ENCODE assay signal across 11 cellular contexts in genomic region chr3:53677406-53677805, GRCh38.
DNase-seq lines count a peak whose midpoint lies in the region; ATAC-seq and TF ChIP-seq lines count a peak whose summit lies in the region.
"Had no signal": no experiment of that assay in that cellular context is flagged by ENCODE, and none has a peak within 500 bp of the region (broad histone marks: within the 10 kb centered on the region; RNA-seq: fewer than 3 reads in every experiment).

No MANE protein-coding gene starts in this region.

- no peaks in the 10 kb centered on the region for H3K9me2 ChIP-seq in Loucy (replicated peaks; ENCODE audit: low read depth, low read length)

- no peak overlapping the region for H3K4me3 ChIP-seq in Loucy (ENCODE audit: low read length, poor library complexity, severe bottlenecking)
- no peak overlapping the region for H3K4me3 ChIP-seq in parathyroid adenoma (ENCODE audit: low read depth, low read length)

- H3K9ac ChIP-seq in Loucy (ENCODE audit: low read depth, low read length, poor library complexity, severe bottlenecking) (no peak overlapping the region), parathyroid adenoma (no peak overlapping the region)

- H3K4me1 ChIP-seq in Loucy (ENCODE audit: insufficient read depth, low read length, poor library complexity, severe bottlenecking) (no peaks in the 10 kb centered on the region), parathyroid adenoma (no peaks in the 10 kb centered on the region)

- DNase-seq in DMS79 treated with DMSO at 0.1 percent for 48 hours (lab: John Stamatoyannopoulos, UW) (peak; percentile 3), DMS79 (lab: John Stamatoyannopoulos, UW) (no peak), erythroblast (lab: John Stamatoyannopoulos, UW) (peak; percentile 5 to 20), COR-L47 (lab: John Stamatoyannopoulos, UW) (no peak), OCI-M2 (lab: John Stamatoyannopoulos, UW; ENCODE audit: unreplicated experiment) (no peak)
- DNase-seq: activated CD4-positive, alpha-beta memory T cell treated with anti-CD3 and anti-CD28 coated beads, Interleukin-2, amount 10 ng/mL, durations not matched to agents 7 days and 5 days; glutamatergic neuron had no signal

- no peak for ATAC-seq in GM19328 (IDR thresholded peaks at IDR 0.05; ENCODE audit: unreplicated experiment)

- H3K27ac ChIP-seq in parathyroid adenoma, result no peak overlapping the region
- H3K27ac ChIP-seq: neutrophil had no signal

- H3K79me2 ChIP-seq in Loucy (ENCODE audit: insufficient read depth, low read length), result no peaks in the 10 kb centered on the region
- no peaks in the 10 kb centered on the region for H3K79me2 ChIP-seq in parathyroid adenoma

- no peaks in the 10 kb centered on the region for H3F3A ChIP-seq in Loucy (ENCODE audit: low read depth)

- H4K20me1 ChIP-seq in Loucy (ENCODE audit: insufficient read depth, low read length, poor library complexity, severe bottlenecking), result no peaks in the 10 kb centered on the region

- H2AFZ ChIP-seq in Loucy (ENCODE audit: low read length) (no peak overlapping the region), parathyroid adenoma (no peak overlapping the region)

- H3K27me3 ChIP-seq in Loucy (ENCODE audit: insufficient read depth, low read length, poor library complexity, severe bottlenecking) (no peaks in the 10 kb centered on the region), parathyroid adenoma (ENCODE audit: control insufficient read depth, insufficient read depth, low read length) (no peaks in the 10 kb centered on the region)

- no peak for TF ChIP-seq POLR2A in erythroblast (IDR thresholded peaks at IDR 0.05; ENCODE audit: low read length)

- peak; percentile 63 for TF ChIP-seq CTCF in Loucy (conservative IDR thresholded peaks at IDR 0.05; ENCODE audit: low read length)
- peak; percentile 30 for TF ChIP-seq CTCF in parathyroid adenoma (IDR thresholded peaks at IDR 0.05)

- H3K4me2 ChIP-seq in Loucy (ENCODE audit: low read depth, low read length, poor library complexity, severe bottlenecking) (no peak overlapping the region), parathyroid adenoma (ENCODE audit: low read length) (no peak overlapping the region)

- H3K9me3 ChIP-seq in Loucy (ENCODE audit: insufficient read depth, low read depth, low read length), result no peaks in the 10 kb centered on the region
- no peaks in the 10 kb centered on the region for H3K9me3 ChIP-seq in parathyroid adenoma (ENCODE audit: control insufficient read depth, low read length)
- H3K9me3 ChIP-seq: neutrophil had no signal

- H3K36me3 ChIP-seq in Loucy (ENCODE audit: insufficient read depth, low read length), result no peaks in the 10 kb centered on the region
- no peaks in the 10 kb centered on the region for H3K36me3 ChIP-seq in parathyroid adenoma (ENCODE audit: control insufficient read depth, insufficient read depth, low read length)
- H3K36me3 ChIP-seq: neutrophil had no signal

Comparison
In these comparisons a context has a peak if more than half of its experiments do, and no peak if none do; other contexts are left out.
1. DNase-seq: peak in DMS79 treated with DMSO at 0.1 percent for 48 hours (single experiment) and erythroblast (2 of 2); none in DMS79 (single experiment), COR-L47 (single experiment) and OCI-M2 (single experiment).